In the genomic region with DNA sequence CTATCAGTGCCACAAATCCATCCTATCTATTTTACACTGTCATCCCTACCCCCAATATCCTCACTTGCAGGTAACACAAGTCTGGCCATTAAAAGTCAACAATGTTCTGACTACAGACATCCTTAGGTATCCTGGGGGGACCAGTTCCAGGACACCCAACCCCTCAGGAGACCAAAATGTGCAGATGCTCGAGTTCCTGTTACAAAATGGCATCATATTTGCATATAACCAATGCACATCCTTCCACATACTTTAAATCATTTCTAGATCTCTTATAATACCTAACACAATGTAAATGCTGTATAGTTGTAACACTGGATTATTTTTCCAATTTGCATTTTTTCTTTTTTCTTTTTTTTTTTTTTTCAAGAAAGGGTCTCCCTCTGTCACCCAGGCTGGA, we compare ENCODE assay signal across 18 cellular contexts. TPM values are rescaled to one million over a fixed set of nuclear protein-coding genes. Genes with fewer than 3 reads are reported as not detected.
DNase-seq lines count a peak whose midpoint lies in the region; ATAC-seq and TF ChIP-seq lines count a peak whose summit lies in the region.
"Had no signal": no experiment of that assay in that cellular context is flagged by ENCODE, and none has a peak within 500 bp of the region (broad histone marks: within the 10 kb centered on the region; RNA-seq: fewer than 3 reads in every experiment).

No MANE protein-coding gene starts in this region.

- POLR2A ChIA-PET in activated B cell treated with CpG ODN at 0.5 μM for 24 hours (lab: Charles Lee): no interaction called here

- intact Hi-C loops in activated B cell treated with CpG ODN at 0.5 μM for 24 hours (cut with micrococcal nuclease): no loop called here

- peak overlapping the region; percentile 26 to 75 for H3K27ac Mint-ChIP-seq in stimulated activated naive CD8-positive, alpha-beta T cell treated with anti-CD3 and anti-CD28 coated beads, Interleukin-15, amount 100 ng/mL, for 72 hours
- peak overlapping the region; percentile 4 to 84 (median 80) for H3K27ac Mint-ChIP-seq in IgD-negative memory B cell
- H3K27ac Mint-ChIP-seq in activated B cell treated with CpG ODN at 0.5 μM for 24 hours: peak overlapping the region; percentile 51
- peak overlapping the region; percentile 7 for H3K27ac Mint-ChIP-seq in stimulated activated memory B cell treated with anti-CD40 and anti-IgM and Interleukin-4, amounts not matched to agents 10 μg/mL and 1 μg/mL and 100 μg/mL, for 72 hours
- H3K27ac Mint-ChIP-seq in activated CD8-positive, alpha-beta memory T cell treated with anti-CD3 and anti-CD28 coated beads, Interleukin-2, amount 10 ng/mL, durations not matched to agents 7 days and 5 days: no peak overlapping the region
- H3K27ac Mint-ChIP-seq: CD4-positive, CD25-positive, alpha-beta regulatory T cell; H9 had no signal

- H3K27me3 Mint-ChIP-seq in stimulated activated naive CD8-positive, alpha-beta T cell treated with anti-CD3 and anti-CD28 coated beads, Interleukin-15, amount 100 ng/mL, for 72 hours: no peaks in the 10 kb centered on the region
- H3K27me3 Mint-ChIP-seq in IgD-negative memory B cell (no peaks in the 10 kb centered on the region), activated B cell treated with CpG ODN at 0.5 μM for 24 hours (no peaks in the 10 kb centered on the region)
- no peaks in the 10 kb centered on the region for H3K27me3 Mint-ChIP-seq in stimulated activated memory B cell treated with anti-CD40 and anti-IgM and Interleukin-4, amounts not matched to agents 10 μg/mL and 1 μg/mL and 100 μg/mL, for 72 hours
- H3K27me3 Mint-ChIP-seq in activated CD8-positive, alpha-beta memory T cell treated with anti-CD3 and anti-CD28 coated beads, Interleukin-2, amount 10 ng/mL, durations not matched to agents 7 days and 5 days: no peaks in the 10 kb centered on the region
- H3K27me3 Mint-ChIP-seq: CD4-positive, CD25-positive, alpha-beta regulatory T cell; CD8-positive, alpha-beta memory T cell had no signal

- H3K4me1 Mint-ChIP-seq in stimulated activated naive CD8-positive, alpha-beta T cell treated with anti-CD3 and anti-CD28 coated beads, Interleukin-15, amount 100 ng/mL, for 72 hours: no peaks in the 10 kb centered on the region
- peaks cover 6 to 15% (median 9%) of the 10 kb centered on the region in 3 donors for H3K4me1 Mint-ChIP-seq in IgD-negative memory B cell
- H3K4me1 Mint-ChIP-seq in activated B cell treated with CpG ODN at 0.5 μM for 24 hours: peaks cover 16% of the 10 kb centered on the region
- H3K4me1 Mint-ChIP-seq in stimulated activated memory B cell treated with anti-CD40 and anti-IgM and Interleukin-4, amounts not matched to agents 10 μg/mL and 1 μg/mL and 100 μg/mL, for 72 hours: peaks cover 17% of the 10 kb centered on the region
- no peaks in the 10 kb centered on the region for H3K4me1 Mint-ChIP-seq in activated CD8-positive, alpha-beta memory T cell treated with anti-CD3 and anti-CD28 coated beads, Interleukin-2, amount 10 ng/mL, durations not matched to agents 7 days and 5 days
- H3K4me1 Mint-ChIP-seq: CD4-positive, CD25-positive, alpha-beta regulatory T cell; CD8-positive, alpha-beta memory T cell; H9 had no signal

- no peak for TF ChIP-seq CTCF in activated B cell treated with CpG ODN at 0.5 μM for 24 hours (IDR thresholded peaks at IDR 0.05)

- H3K4me3 Mint-ChIP-seq in stimulated activated naive CD8-positive, alpha-beta T cell treated with anti-CD3 and anti-CD28 coated beads, Interleukin-15, amount 100 ng/mL, for 72 hours: no peak overlapping the region
- H3K4me3 Mint-ChIP-seq in IgD-negative memory B cell (peak overlapping the region in 2 of 4 donors; percentile 51 to 56), activated B cell treated with CpG ODN at 0.5 μM for 24 hours (no peak overlapping the region)
- H3K4me3 Mint-ChIP-seq in stimulated activated memory B cell treated with anti-CD40 and anti-IgM and Interleukin-4, amounts not matched to agents 10 μg/mL and 1 μg/mL and 100 μg/mL, for 72 hours: no peak overlapping the region
- H3K4me3 Mint-ChIP-seq in activated CD8-positive, alpha-beta memory T cell treated with anti-CD3 and anti-CD28 coated beads, Interleukin-2, amount 10 ng/mL, durations not matched to agents 7 days and 5 days: no peak overlapping the region
- H3K4me3 Mint-ChIP-seq: CD4-positive, CD25-positive, alpha-beta regulatory T cell; CD8-positive, alpha-beta memory T cell; H9 had no signal

- H3K36me3 Mint-ChIP-seq in IgD-negative memory B cell (peaks cover 15% of the 10 kb centered on the region), activated B cell treated with CpG ODN at 0.5 μM for 24 hours (ENCODE audit: low read depth) (peaks cover 45% of the 10 kb centered on the region)
- H3K36me3 Mint-ChIP-seq in stimulated activated memory B cell treated with anti-CD40 and anti-IgM and Interleukin-4, amounts not matched to agents 10 μg/mL and 1 μg/mL and 100 μg/mL, for 72 hours: peaks cover 29% of the 10 kb centered on the region
- peaks cover 5% of the 10 kb centered on the region for H3K36me3 Mint-ChIP-seq in activated CD8-positive, alpha-beta memory T cell treated with anti-CD3 and anti-CD28 coated beads, Interleukin-2, amount 10 ng/mL, durations not matched to agents 7 days and 5 days

- no peaks in the 10 kb centered on the region for H3K9me3 Mint-ChIP-seq in stimulated activated naive CD8-positive, alpha-beta T cell treated with anti-CD3 and anti-CD28 coated beads, Interleukin-15, amount 100 ng/mL, for 72 hours
- H3K9me3 Mint-ChIP-seq in IgD-negative memory B cell (peaks cover 0 to 3% (median 0%) of the 10 kb centered on the region in 3 donors), activated B cell treated with CpG ODN at 0.5 μM for 24 hours (peaks cover 4% of the 10 kb centered on the region)
- H3K9me3 Mint-ChIP-seq in stimulated activated memory B cell treated with anti-CD40 and anti-IgM and Interleukin-4, amounts not matched to agents 10 μg/mL and 1 μg/mL and 100 μg/mL, for 72 hours: no peaks in the 10 kb centered on the region
- H3K9me3 Mint-ChIP-seq in activated CD8-positive, alpha-beta memory T cell treated with anti-CD3 and anti-CD28 coated beads, Interleukin-2, amount 10 ng/mL, durations not matched to agents 7 days and 5 days (ENCODE audit: low read depth): no peaks in the 10 kb centered on the region
- H3K9me3 Mint-ChIP-seq: CD8-positive, alpha-beta memory T cell; H9 had no signal

- no peak for DNase-seq in stimulated activated naive CD8-positive, alpha-beta T cell treated with anti-CD3 and anti-CD28 coated beads, Interleukin-15, amount 100 ng/mL, for 72 hours
- no peak for DNase-seq in stimulated activated naive CD8-positive, alpha-beta T cell treated with anti-CD3 and anti-CD28 coated beads, Interleukin-15, Interleukin-2, amounts not matched to agents 100 U/mL and 50 U/mL, for 24 hours
- DNase-seq in activated B cell treated with CpG ODN at 0.5 μM for 24 hours: no peak
- no peak for DNase-seq in activated CD8-positive, alpha-beta memory T cell treated with anti-CD3 and anti-CD28 coated beads, Interleukin-2, amount 10 ng/mL, durations not matched to agents 7 days and 5 days
- DNase-seq in kidney glomerular epithelial cell (lab: John Stamatoyannopoulos, UW): no peak
- DNase-seq: BE2C; C1 segment of cervical spinal cord; CD4-positive, CD25-positive, alpha-beta regulatory T cell; CD8-positive, alpha-beta memory T cell; COR-L47; DMS 273 treated with DMSO at 0.1 percent for 48 hours; DMS53; DND-41; H9 had no signal

- ATAC-seq in stimulated activated naive CD8-positive, alpha-beta T cell treated with anti-CD3 and anti-CD28 coated beads, Interleukin-15, amount 100 ng/mL, for 72 hours: no peak
- ATAC-seq in stimulated activated naive CD8-positive, alpha-beta T cell treated with anti-CD3 and anti-CD28 coated beads, Interleukin-15, Interleukin-2, amounts not matched to agents 100 U/mL and 50 U/mL, for 24 hours: no peak
- ATAC-seq in activated B cell treated with CpG ODN at 0.5 μM for 24 hours (ENCODE audit: low read depth): peak; percentile 49
- no peak for ATAC-seq in stimulated activated memory B cell treated with anti-CD40 and anti-IgM and Interleukin-4, amounts not matched to agents 10 μg/mL and 1 μg/mL and 100 μg/mL, for 72 hours
- ATAC-seq in HG02571 (IDR thresholded peaks at IDR 0.05; ENCODE audit: unreplicated experiment): no peak
- ATAC-seq in activated CD8-positive, alpha-beta memory T cell treated with anti-CD3 and anti-CD28 coated beads, Interleukin-2, amount 10 ng/mL, durations not matched to agents 7 days and 5 days: no peak

- CTCF ChIA-PET in activated B cell treated with CpG ODN at 0.5 μM for 24 hours (lab: Charles Lee): no interaction called here
- CTCF ChIA-PET in activated CD8-positive, alpha-beta memory T cell treated with anti-CD3 and anti-CD28 coated beads, Interleukin-2, amount 10 ng/mL, durations not matched to agents 7 days and 5 days (lab: Charles Lee): no interaction called here

RNA-seq across cellular contexts. Expression of a gene that starts 6.9 kb away (rescaled TPM):
- 0.33 TPM for polyA plus RNA-seq in IgD-negative memory B cell
- 0.17 and 0.49 TPM in 2 replicates for total RNA-seq in activated B cell treated with CpG ODN at 0.5 μM for 24 hours
- total RNA-seq in activated CD8-positive, alpha-beta memory T cell treated with anti-CD3 and anti-CD28 coated beads, Interleukin-2, amount 10 ng/mL, durations not matched to agents 7 days and 5 days: 1 to 10 TPM in 1 of 2 experiments, under 1 TPM in 1; 0.93 to 2.0 TPM
- total RNA-seq: A172 had no signal

RNA-seq across cellular contexts. Expression of a gene that starts 34.9 kb away (rescaled TPM):
- 50.9 TPM for polyA plus RNA-seq in IgD-negative memory B cell
- total RNA-seq in activated B cell treated with CpG ODN at 0.5 μM for 24 hours: 36.8 and 42.7 TPM in 2 replicates
- 10 to 100 TPM; 14.3 to 20.8 TPM for total RNA-seq in activated CD8-positive, alpha-beta memory T cell treated with anti-CD3 and anti-CD28 coated beads, Interleukin-2, amount 10 ng/mL, durations not matched to agents 7 days and 5 days
